8 cellular contexts compared by ENCODE assay signal in genomic region chr11:65477271-65478029, GRCh38. TPM values are rescaled to one million over a fixed set of nuclear protein-coding genes. Genes with fewer than 3 reads are reported as not detected.
DNase-seq lines count a peak whose midpoint lies in the region; ATAC-seq and TF ChIP-seq lines count a peak whose summit lies in the region.

No MANE protein-coding gene starts in this region.

- H3K36me3 ChIP-seq in right atrium auricular region (no peaks in the 10 kb centered on the region), rectal smooth muscle tissue (ENCODE audit: control insufficient read depth, insufficient read depth, low read length) (no peaks in the 10 kb centered on the region), vagina (no peaks in the 10 kb centered on the region)

- H3K27me3 Mint-ChIP-seq in T-helper 17 cell = no peaks in the 10 kb centered on the region

- peak overlapping the region; percentile 97 for H3K9ac ChIP-seq in rectal smooth muscle tissue (ENCODE audit: low read length)

- H3K4me3 ChIP-seq in right atrium auricular region (peak overlapping the region; percentile 70 to 76), rectal smooth muscle tissue (ENCODE audit: low read length) (peak overlapping the region; percentile 83), vagina (peak overlapping the region; percentile 84 to 91)

- peak overlapping the region; percentile 100 for H3K4me3 Mint-ChIP-seq in T-helper 17 cell

- ATAC-seq in HG02870 (IDR thresholded peaks at IDR 0.05; ENCODE audit: unreplicated experiment) (peak; percentile 81), T-helper 17 cell (peak; percentile 91)

- in situ Hi-C loops in GM13976 (cut with MboI; ENCODE audit: low sequenced_read_pairs, unreplicated experiment) = no loop called here

- peaks cover 2% of the 10 kb centered on the region for H3K36me3 Mint-ChIP-seq in T-helper 17 cell (ENCODE audit: low read depth)

- peak overlapping the region; percentile 99 for H3K27ac ChIP-seq in right atrium auricular region
- peak overlapping the region; percentile 100 for H3K27ac ChIP-seq in rectal smooth muscle tissue (ENCODE audit: low read depth, low read length)
- H3K27ac ChIP-seq in vagina = peak overlapping the region; percentile 100

- H3K27me3 ChIP-seq in right atrium auricular region = no peaks in the 10 kb centered on the region
- no peaks in the 10 kb centered on the region for H3K27me3 ChIP-seq in rectal smooth muscle tissue (ENCODE audit: control insufficient read depth, insufficient read depth, low read length)
- no peaks in the 10 kb centered on the region for H3K27me3 ChIP-seq in vagina

- H3K4me1 Mint-ChIP-seq in T-helper 17 cell = peaks cover 16% of the 10 kb centered on the region

- intact Hi-C loops in vagina (cut with DNase I) = loop anchor here (1.0 kb wide), 1 partner anchor 13 kb away; no protein-coding TSS in a partner anchor

- TF ChIP-seq POLR2A in vagina (IDR thresholded peaks at IDR 0.05) = peak in 1 of 2 donors; percentile 86

- peak; percentile 95 for DNase-seq in GM13976 (ENCODE audit: low spot score)
- DNase-seq in NCI-H1694 treated with DMSO at 0.1 percent for 48 hours (lab: John Stamatoyannopoulos, UW) = peak; percentile 71
- DNase-seq in T-helper 17 cell = peak; percentile 74 to 83 (median 83)
- DNase-seq in amygdala (lab: John Stamatoyannopoulos, UW) = peak; percentile 79 to 98 (median 93)
- peak; percentile 98 for DNase-seq in right atrium auricular region (ENCODE audit: low spot score)
- peak in 1 of 2 donors; percentile 96 for DNase-seq in vagina (ENCODE audit: extremely low spot score in 2 of 2)

- TF ChIP-seq CTCF in GM13976 (IDR thresholded peaks at IDR 0.05; ENCODE audit: borderline replicate concordance, control extremely low read depth, extremely low read depth, insufficient read depth, missing control alignments) (no peak), right atrium auricular region (IDR thresholded peaks at IDR 0.05) (no peak), vagina (IDR thresholded peaks at IDR 0.05) (no peak)

- H3K9me3 ChIP-seq in T-helper 17 cell (ENCODE audit: control insufficient read depth, low read length, poor library complexity, severe bottlenecking) (no peaks in the 10 kb centered on the region), right atrium auricular region (no peaks in the 10 kb centered on the region), vagina (no peaks in the 10 kb centered on the region)

- H3K27ac Mint-ChIP-seq in T-helper 17 cell = peak overlapping the region; percentile 99

- H3K4me1 ChIP-seq in right atrium auricular region (peaks cover 0 to 70% of the 10 kb centered on the region in 2 donors), rectal smooth muscle tissue (ENCODE audit: control insufficient read depth, insufficient read depth, low read length) (peaks cover 27% of the 10 kb centered on the region), vagina (peaks cover 66% of the 10 kb centered on the region)

RNA-seq across cellular contexts. Expression of gene MALAT1, which starts 21.4 kb away (rescaled TPM):
- total RNA-seq in T-helper 17 cell (over 10,000 TPM; 25,853 to 29,025 TPM), right atrium auricular region (1,000 to 10,000 TPM; 2,120 to 2,577 TPM), vagina (16,459 TPM)

RNA-seq across cellular contexts. Expression of gene SCYL1, which starts 47.4 kb away (rescaled TPM):
- total RNA-seq in T-helper 17 cell (10 to 100 TPM; 56.6 to 61.7 TPM), right atrium auricular region (10 to 100 TPM; 71.8 to 89.7 TPM), vagina (77.3 TPM)

RNA-seq across cellular contexts. Expression of gene NEAT1, which starts 54.9 kb away (rescaled TPM):
- 100 to 1,000 TPM; 554 to 555 TPM for total RNA-seq in T-helper 17 cell
- total RNA-seq in right atrium auricular region = 10 to 100 TPM; 43.7 to 52.5 TPM
- total RNA-seq in vagina = 857 TPM

Comparison
In these comparisons a context has a peak if more than half of its experiments do, and no peak if none do; other contexts are left out.
1. RNA of gene NEAT1, which starts 54.9 kb away (total RNA-seq): 857 TPM in vagina (single experiment) and 554 to 555 TPM in T-helper 17 cell; 43.7 to 52.5 TPM in right atrium auricular region; every median in the first group is over 10 times any median in the second.
2. Peak in every context shown above with its lines, with median percentiles within 50 percentile points of each other: H3K27ac ChIP-seq and H3K4me3 ChIP-seq.